ENCODE assay signal across 12 cellular contexts in the genomic region with DNA sequence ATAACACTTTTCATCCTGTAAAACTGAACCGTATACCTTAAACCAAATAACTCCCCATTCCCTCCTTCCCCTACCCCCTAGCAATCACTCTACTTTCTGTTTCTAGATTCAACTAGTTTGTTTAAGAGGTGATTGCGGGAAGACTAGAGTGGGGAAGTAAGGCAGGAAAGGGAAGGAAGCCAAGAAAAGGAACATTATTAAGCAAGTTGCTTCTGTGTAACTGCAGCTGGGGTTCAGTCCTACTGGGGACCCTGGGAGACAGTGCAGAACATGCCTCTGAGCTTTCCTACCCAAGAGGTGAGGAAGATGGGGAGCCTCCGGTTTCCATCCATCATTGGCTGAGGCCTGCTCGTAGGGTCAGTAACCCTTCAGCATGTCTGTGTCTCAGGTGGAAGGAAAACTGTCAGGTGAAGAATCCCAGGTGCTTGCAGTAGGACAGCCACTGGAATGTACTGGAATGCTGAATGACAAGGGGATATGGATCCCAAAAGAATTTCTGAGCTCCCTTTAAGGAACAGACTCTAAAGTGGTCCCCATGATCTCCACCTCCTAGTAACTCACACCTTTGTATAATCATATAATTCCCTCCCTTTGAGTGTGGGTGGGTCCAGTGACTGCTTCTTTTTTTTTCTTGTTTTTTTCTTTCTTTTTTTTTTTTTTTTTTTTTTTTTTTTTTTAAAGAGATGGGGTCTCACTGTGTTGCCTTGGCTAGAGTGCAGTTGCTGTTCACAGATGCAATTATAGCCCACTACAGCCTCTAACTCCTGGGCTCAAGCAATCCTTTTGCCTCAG. TPM values are rescaled to one million over a fixed set of nuclear protein-coding genes. Genes with fewer than 3 reads are reported as not detected.
DNase-seq lines count a peak whose midpoint lies in the region; ATAC-seq and TF ChIP-seq lines count a peak whose summit lies in the region.
"Had no signal": no experiment of that assay in that cellular context is flagged by ENCODE, and none has a peak within 500 bp of the region (broad histone marks: within the 10 kb centered on the region; RNA-seq: fewer than 3 reads in every experiment).

No MANE protein-coding gene starts in this region.

- H3K36me3 Mint-ChIP-seq in activated CD4-positive, alpha-beta memory T cell treated with anti-CD3 and anti-CD28 coated beads for 36 hours: no peaks in the 10 kb centered on the region
- no peaks in the 10 kb centered on the region for H3K36me3 Mint-ChIP-seq in stimulated activated effector memory CD8-positive, alpha-beta T cell treated with anti-CD3 and anti-CD28 coated beads, Interleukin-12 subunit alpha, Interleukin-12 subunit beta, amount 100 ng/mL, for 72 hours
- H3K36me3 Mint-ChIP-seq: naive thymus-derived CD4-positive, alpha-beta T cell had no signal

- TF ChIP-seq EP300 in SK-N-SH (IDR thresholded peaks at IDR 0.05; ENCODE audit: borderline replicate concordance in 1 of 2, low read depth in 1 of 2, low read length in 1 of 2) (no peak), upper lobe of left lung (IDR thresholded peaks at IDR 0.05) (no peak)

- H3K36me3 ChIP-seq in SK-N-SH (replicated peaks in 1 of 2; ENCODE audit: control insufficient read depth in 1 of 2, insufficient read depth in 2 of 2, low read length in 1 of 2) (no peaks in the 10 kb centered on the region), duodenal mucosa (ENCODE audit: control insufficient read depth in 1 of 2, insufficient read depth in 2 of 2, low read length in 2 of 2) (no peaks in the 10 kb centered on the region), mesenchymal stem cell (ENCODE audit: control insufficient read depth in 1 of 2, insufficient read depth in 2 of 2, low read depth in 1 of 2, low read length in 2 of 2) (no peaks in the 10 kb centered on the region), upper lobe of left lung (no peaks in the 10 kb centered on the region)

- no peak overlapping the region for H2BK12ac ChIP-seq in mesenchymal stem cell (ENCODE audit: low read length in 2 of 2)

- H2BK120ac ChIP-seq in mesenchymal stem cell (ENCODE audit: low read depth, low read length): no peak overlapping the region

- H3K4ac ChIP-seq in mesenchymal stem cell (ENCODE audit: low read depth in 1 of 2, low read length in 2 of 2): no peak overlapping the region

- H3K27ac ChIP-seq in SK-N-SH (ENCODE audit: low read depth in 2 of 2, low read length in 1 of 2) (no peak overlapping the region), duodenal mucosa (ENCODE audit: low read depth, low read length) (peak overlapping the region; percentile 53), mesenchymal stem cell (ENCODE audit: low read length, poor library complexity, severe bottlenecking) (no peak overlapping the region), upper lobe of left lung (peak overlapping the region; percentile 71 to 83 (median 78))

- no peak overlapping the region for H3K9ac ChIP-seq in SK-N-SH
- peak overlapping the region in 1 of 2 donors; percentile 28 for H3K9ac ChIP-seq in duodenal mucosa (ENCODE audit: low read depth in 1 of 2, low read length in 2 of 2)
- peak overlapping the region; percentile 54 for H3K9ac ChIP-seq in mesenchymal stem cell (ENCODE audit: low read length)

- no peak overlapping the region for H3K14ac ChIP-seq in mesenchymal stem cell (ENCODE audit: low read length in 2 of 2)

- no peak overlapping the region for H2BK15ac ChIP-seq in mesenchymal stem cell (ENCODE audit: low read depth, poor library complexity, severe bottlenecking)

- H2BK5ac ChIP-seq in mesenchymal stem cell (ENCODE audit: low read depth, low read length, poor library complexity, severe bottlenecking): no peak overlapping the region

- CTCF ChIA-PET in SK-N-SH (lab: Yijun Ruan, JAX): interaction anchor here (0.6 to 1.3 kb wide), 2 partner anchors 46 to 49 kb away, joined by 3 to 4 read pairs; no protein-coding TSS in a partner anchor
- CTCF ChIA-PET in activated CD4-positive, alpha-beta memory T cell treated with anti-CD3 and anti-CD28 coated beads for 36 hours (lab: Charles Lee): no interaction called here

- POLR2A ChIA-PET in SK-N-SH (lab: Yijun Ruan, JAX): no interaction called here
- POLR2A ChIA-PET in activated CD4-positive, alpha-beta memory T cell treated with anti-CD3 and anti-CD28 coated beads for 36 hours (lab: Charles Lee): no interaction called here

- TF ChIP-seq CTCF in SK-N-SH (IDR thresholded peaks at IDR 0.05) (no peak), upper lobe of left lung (IDR thresholded peaks at IDR 0.05) (no peak)

- H3K27me3 ChIP-seq in SK-N-SH (ENCODE audit: insufficient read depth) (no peaks in the 10 kb centered on the region), duodenal mucosa (ENCODE audit: control insufficient read depth in 1 of 2, insufficient read depth in 2 of 2, low read length in 2 of 2) (no peaks in the 10 kb centered on the region), mesenchymal stem cell (ENCODE audit: control insufficient read depth in 1 of 2, insufficient read depth in 1 of 2, low read length in 2 of 2) (no peaks in the 10 kb centered on the region), upper lobe of left lung (no peaks in the 10 kb centered on the region)

- H3K4me1 Mint-ChIP-seq in activated CD4-positive, alpha-beta memory T cell treated with anti-CD3 and anti-CD28 coated beads for 36 hours (ENCODE audit: low read depth): no peaks in the 10 kb centered on the region
- H3K4me1 Mint-ChIP-seq in stimulated activated effector memory CD8-positive, alpha-beta T cell treated with anti-CD3 and anti-CD28 coated beads, Interleukin-12 subunit alpha, Interleukin-12 subunit beta, amount 100 ng/mL, for 72 hours: no peaks in the 10 kb centered on the region

- WGBS in SK-N-SH (ENCODE audit: low lambda C conversion rate): 92% methylated on average over 4 of the region's 4 CpGs
- WGBS in mesenchymal stem cell: 88% methylated on average over 4 of the region's 4 CpGs
- 65 to 67% methylated on average over 4 of the region's 4 CpGs for WGBS in upper lobe of left lung, 2 donors

- no peaks in the 10 kb centered on the region for H4K20me1 ChIP-seq in SK-N-SH (ENCODE audit: insufficient read depth)

- no peaks in the 10 kb centered on the region for H3K27me3 Mint-ChIP-seq in activated CD4-positive, alpha-beta memory T cell treated with anti-CD3 and anti-CD28 coated beads for 36 hours

- H3K18ac ChIP-seq in mesenchymal stem cell (ENCODE audit: low read depth in 1 of 2, low read length in 2 of 2): no peak overlapping the region

- no peak overlapping the region for H3K23ac ChIP-seq in mesenchymal stem cell (ENCODE audit: low read length in 2 of 2)

- DNase-seq in SK-N-SH (no peak), mesenchymal stem cell (no peak), upper lobe of left lung (peak in 1 of 2 donors; percentile 40), AG08395 (ENCODE audit: low spot score) (no peak)
- no peak for DNase-seq in activated CD4-positive, alpha-beta memory T cell treated with anti-CD3 and anti-CD28 coated beads for 36 hours
- no peak for DNase-seq in stimulated activated effector memory CD8-positive, alpha-beta T cell treated with anti-CD3 and anti-CD28 coated beads, Interleukin-12 subunit alpha, Interleukin-12 subunit beta, amount 100 ng/mL, for 72 hours (ENCODE audit: low spot score in 2 of 2)
- DNase-seq: activated CD4-positive, alpha-beta T cell treated with anti-CD3 and anti-CD28 coated beads for 48 hours; NCI-H1105 treated with DMSO at 0.1 percent for 48 hours; T-helper 1 cell had no signal

- no peak overlapping the region for H4K8ac ChIP-seq in mesenchymal stem cell (ENCODE audit: low read length)

- H3K4me3 ChIP-seq in SK-N-SH (ENCODE audit: low read depth in 2 of 2, low read length in 1 of 2): no peak overlapping the region
- H3K4me3 ChIP-seq in duodenal mucosa (ENCODE audit: low read depth in 1 of 2, low read length in 2 of 2): no peak overlapping the region
- no peak overlapping the region for H3K4me3 ChIP-seq in mesenchymal stem cell (ENCODE audit: insufficient read depth in 1 of 2, low read depth in 1 of 2, low read length in 2 of 2)
- H3K4me3 ChIP-seq in upper lobe of left lung: no peak overlapping the region

- H3K79me2 ChIP-seq in SK-N-SH (ENCODE audit: insufficient read depth): no peaks in the 10 kb centered on the region

- no peak for TF ChIP-seq RAD21 in SK-N-SH (IDR thresholded peaks at IDR 0.05; ENCODE audit: low read length)

- H3K9me3 Mint-ChIP-seq in activated CD4-positive, alpha-beta memory T cell treated with anti-CD3 and anti-CD28 coated beads for 36 hours: no peaks in the 10 kb centered on the region
- no peaks in the 10 kb centered on the region for H3K9me3 Mint-ChIP-seq in stimulated activated effector memory CD8-positive, alpha-beta T cell treated with anti-CD3 and anti-CD28 coated beads, Interleukin-12 subunit alpha, Interleukin-12 subunit beta, amount 100 ng/mL, for 72 hours
- H3K9me3 Mint-ChIP-seq: naive thymus-derived CD4-positive, alpha-beta T cell had no signal

- H3K4me2 ChIP-seq in SK-N-SH: no peak overlapping the region
- no peak overlapping the region for H3K4me2 ChIP-seq in mesenchymal stem cell (ENCODE audit: low read length, poor library complexity, severe bottlenecking)

- ATAC-seq in SK-N-SH treated with all-trans-retinoic acid at 6 μM for 48 hours: no peak
- ATAC-seq in upper lobe of left lung (ENCODE audit: low FRiP score in 2 of 2): peak; percentile 44 to 65
- ATAC-seq in stimulated activated effector memory CD8-positive, alpha-beta T cell treated with anti-CD3 and anti-CD28 coated beads, Interleukin-12 subunit alpha, Interleukin-12 subunit beta, amount 100 ng/mL, for 72 hours: no peak

- intact Hi-C loops in activated CD4-positive, alpha-beta memory T cell treated with anti-CD3 and anti-CD28 coated beads for 36 hours (cut with micrococcal nuclease): no loop called here

- H2AFZ ChIP-seq in SK-N-SH (ENCODE audit: low read depth): 0 out of 2 replicates have a peak overlapping the region, but pooled peaks have one; percentile 11
- H2AFZ ChIP-seq in mesenchymal stem cell (ENCODE audit: low read depth, low read length): no peak overlapping the region

- peaks cover 0 to 3% of the 10 kb centered on the region in 2 experiments; a peak in 2 of 4 replicates for H3K4me1 ChIP-seq in SK-N-SH (ENCODE audit: control insufficient read depth in 1 of 2, insufficient read depth in 2 of 2, low read depth in 1 of 2, low read length in 1 of 2)
- peaks cover 13 to 27% of the 10 kb centered on the region in 2 donors for H3K4me1 ChIP-seq in duodenal mucosa (ENCODE audit: control insufficient read depth in 1 of 2, insufficient read depth in 2 of 2, low read length in 2 of 2)
- peaks cover 2% of the 10 kb centered on the region for H3K4me1 ChIP-seq in mesenchymal stem cell (ENCODE audit: control insufficient read depth, insufficient read depth, low read depth, low read length)
- peaks cover 0 to 12% (median 6%) of the 10 kb centered on the region in 4 donors for H3K4me1 ChIP-seq in upper lobe of left lung

- H3K9me3 ChIP-seq in SK-N-SH: no peaks in the 10 kb centered on the region
- H3K9me3 ChIP-seq in duodenal mucosa (ENCODE audit: control insufficient read depth in 1 of 2, low read length in 2 of 2): no peaks in the 10 kb centered on the region
- no peaks in the 10 kb centered on the region for H3K9me3 ChIP-seq in mesenchymal stem cell (ENCODE audit: control insufficient read depth, low read length)
- no peaks in the 10 kb centered on the region for H3K9me3 ChIP-seq in upper lobe of left lung

- no peaks in the 10 kb centered on the region for H3K79me1 ChIP-seq in mesenchymal stem cell (replicated peaks; ENCODE audit: low read length, poor library complexity, severe bottlenecking)

- H3K4me3 Mint-ChIP-seq in activated CD4-positive, alpha-beta memory T cell treated with anti-CD3 and anti-CD28 coated beads for 36 hours: no peak overlapping the region
- no peak overlapping the region for H3K4me3 Mint-ChIP-seq in stimulated activated effector memory CD8-positive, alpha-beta T cell treated with anti-CD3 and anti-CD28 coated beads, Interleukin-12 subunit alpha, Interleukin-12 subunit beta, amount 100 ng/mL, for 72 hours
- H3K4me3 Mint-ChIP-seq: naive thymus-derived CD4-positive, alpha-beta T cell had no signal

- no peak overlapping the region for H4K91ac ChIP-seq in mesenchymal stem cell (ENCODE audit: low read length)

- no peaks in the 10 kb centered on the region for H3K9me2 ChIP-seq in SK-N-SH

- no peak overlapping the region for H3K27ac Mint-ChIP-seq in activated CD4-positive, alpha-beta memory T cell treated with anti-CD3 and anti-CD28 coated beads for 36 hours
- no peak overlapping the region for H3K27ac Mint-ChIP-seq in stimulated activated effector memory CD8-positive, alpha-beta T cell treated with anti-CD3 and anti-CD28 coated beads, Interleukin-12 subunit alpha, Interleukin-12 subunit beta, amount 100 ng/mL, for 72 hours

- H2AK5ac ChIP-seq in mesenchymal stem cell (ENCODE audit: low read length, severe bottlenecking): no peak overlapping the region

- no peak for TF ChIP-seq POLR2A in upper lobe of left lung (IDR thresholded peaks at IDR 0.05)

- H3F3A ChIP-seq in SK-N-SH (replicated peaks; ENCODE audit: insufficient read depth): no peaks in the 10 kb centered on the region

RNA-seq across cellular contexts. Expression of gene H3-3A, which starts 28.7 kb away (rescaled TPM):
- 315 and 370 TPM in 2 replicates for polyA plus RNA-seq in SK-N-SH (2012; rRNA removed)
- polyA plus RNA-seq in SK-N-SH (2012; cell fraction: cytosol; rRNA removed): 299 and 383 TPM in 2 replicates
- 85.2 and 129 TPM in 2 replicates for polyA plus RNA-seq in SK-N-SH (2012; cell fraction: nucleus; rRNA removed)
- 591 TPM for polyA plus RNA-seq in mesenchymal stem cell (2013, experiment 1 of 2)
- 615 TPM for polyA plus RNA-seq in mesenchymal stem cell (2013, experiment 2 of 2)
- 100 to 1,000 TPM; 148 to 453 (median 419) TPM for total RNA-seq in upper lobe of left lung
- total RNA-seq in activated CD4-positive, alpha-beta memory T cell treated with anti-CD3 and anti-CD28 coated beads for 36 hours: 100 to 1,000 TPM; 317 to 320 TPM

RNA-seq across cellular contexts. Expression of gene SDE2, which starts 34.7 kb away (rescaled TPM):
- 10.1 and 15.1 TPM in 2 replicates for polyA plus RNA-seq in SK-N-SH (2012; rRNA removed)
- 13.8 and 15.7 TPM in 2 replicates for polyA plus RNA-seq in SK-N-SH (2012; cell fraction: cytosol; rRNA removed)
- 5.2 and 10.3 TPM in 2 replicates for polyA plus RNA-seq in SK-N-SH (2012; cell fraction: nucleus; rRNA removed)
- polyA plus RNA-seq in mesenchymal stem cell (2013, experiment 1 of 2): 10.6 TPM
- 11.2 TPM for polyA plus RNA-seq in mesenchymal stem cell (2013, experiment 2 of 2)
- 10 to 100 TPM; 12.1 to 27.8 (median 18.3) TPM for total RNA-seq in upper lobe of left lung
- 10 to 100 TPM; 18.0 to 18.2 TPM for total RNA-seq in activated CD4-positive, alpha-beta memory T cell treated with anti-CD3 and anti-CD28 coated beads for 36 hours

Comparison
In these comparisons a context has a peak if more than half of its experiments do, and no peak if none do; other contexts are left out.
1. H3K27ac ChIP-seq: peak in duodenal mucosa (single experiment) and upper lobe of left lung (4 of 4); none in SK-N-SH (0 of 2) and mesenchymal stem cell (single experiment).
2. ATAC-seq: peak in upper lobe of left lung (2 of 2); none in SK-N-SH treated with all-trans-retinoic acid at 6 μM for 48 hours (single experiment) and stimulated activated effector memory CD8-positive, alpha-beta T cell treated with anti-CD3 and anti-CD28 coated beads, Interleukin-12 subunit alpha, Interleukin-12 subunit beta, amount 100 ng/mL, for 72 hours (single experiment).